Comparison of ENCODE assay signal across 1 cellular context in genomic region chr15:64095795-64096485, GRCh38.
TF ChIP-seq lines count a peak whose summit lies in the region.

Gene SNX1, plus strand, starts transcription at chr15:64095982. Its CDS starts 32 bp downstream, at chr15:64096014.

TF ChIP-seq in K562, 482 proteins besides CTCF, POLR2A, EP300 and RAD21 (continued from another document and continues in another):
- TF ChIP-seq ZBTB2 (IDR thresholded peaks at IDR 0.05) (peak; percentile 68; the same call in 1 of the 2 replicates), NR1H2 (CRISPR knock-in tag; IDR thresholded peaks at IDR 0.05) (no peak), ZMIZ1 (IDR thresholded peaks at IDR 0.05; ENCODE audit: low read depth in 2 of 2, low read length in 2 of 2) (peak in 1 of 2 experiments; percentile 66; a peak in 1 of 4 replicates), REST (CRISPR knock-in tag; IDR thresholded peaks at IDR 0.05; ENCODE audit: low read depth) (peak; percentile 90), E2F1 (CRISPR knock-in tag; IDR thresholded peaks at IDR 0.05) (peak; percentile 82), AFF1 (IDR thresholded peaks at IDR 0.05; ENCODE audit: low read depth in 1 of 2, partially characterized antibody in 2 of 2) (peak; percentile 54 to 82), HMBOX1 (IDR thresholded peaks at IDR 0.05) (no peak), ZNF41 (CRISPR knock-in tag; conservative IDR thresholded peaks at IDR 0.05) (no peak), GTF2E2 (tag; IDR thresholded peaks at IDR 0.05) (peak; percentile 62; the same call in 1 of the 2 replicates), BRF1 (IDR thresholded peaks at IDR 0.05; ENCODE audit: borderline replicate concordance, extremely low read depth, insufficient read length) (no peak), ZNF79 (CRISPR knock-in tag; IDR thresholded peaks at IDR 0.05; ENCODE audit: low read depth) (0 out of 2 replicates have a peak, but pooled peaks have one; percentile 20), LEF1 (IDR thresholded peaks at IDR 0.05) (0 out of 2 replicates have a peak, but pooled peaks have one; percentile 28), PURB (CRISPR knock-in tag; IDR thresholded peaks at IDR 0.05; ENCODE audit: low read depth) (no peak), SLC30A9 (CRISPR knock-in tag; IDR thresholded peaks at IDR 0.05) (no peak), TEAD4 (IDR thresholded peaks at IDR 0.05; ENCODE audit: low read length) (peak; percentile 56; the same call in 1 of the 2 replicates), TEAD4 (CRISPR knock-in tag; IDR thresholded peaks at IDR 0.05; ENCODE audit: borderline replicate concordance) (no peak), CGGBP1 (CRISPR knock-in tag; IDR thresholded peaks at IDR 0.05) (peak; percentile 75; the same call in 1 of the 2 replicates), TCF7 (IDR thresholded peaks at IDR 0.05; ENCODE audit: borderline replicate concordance) (no peak; the same call in 1 of the 2 replicates), FIP1L1 (IDR thresholded peaks at IDR 0.05; ENCODE audit: low read depth, low read length, poor library complexity, severe bottlenecking) (peak; percentile 30), CCAR2 (IDR thresholded peaks at IDR 0.05; ENCODE audit: low read depth, low read length) (no peak), MAFG (tag; conservative IDR thresholded peaks at IDR 0.05) (no peak), C11orf30 (IDR thresholded peaks at IDR 0.05; ENCODE audit: low read depth) (peak; percentile 96), STAT5B (CRISPR knock-in tag; IDR thresholded peaks at IDR 0.05) (no peak), NR2F6 (CRISPR knock-in tag; IDR thresholded peaks at IDR 0.05) (no peak), RBM22 (IDR thresholded peaks at IDR 0.05; ENCODE audit: low read depth, low read length, poor library complexity, severe bottlenecking) (peak; percentile 70), ZNF232 (CRISPR knock-in tag; IDR thresholded peaks at IDR 0.05) (0 out of 2 replicates have a peak, but pooled peaks have one; percentile 78), JUND (IDR thresholded peaks at IDR 0.05; ENCODE audit: borderline replicate concordance, low read depth, low read length) (peak; percentile 72), JUND (tag; IDR thresholded peaks at IDR 0.05; ENCODE audit: borderline replicate concordance, low read depth, low read length) (no peak; the same call in 2 of the 3 replicates), MCM7 (IDR thresholded peaks at IDR 0.05) (no peak), ZNF24 (IDR thresholded peaks at IDR 0.05) (0 out of 2 replicates have a peak, but pooled peaks have one; percentile 8), SRSF9 (IDR thresholded peaks at IDR 0.05; ENCODE audit: borderline replicate concordance, low read depth, low read length) (no peak)
- TF ChIP-seq, protein P1, sequence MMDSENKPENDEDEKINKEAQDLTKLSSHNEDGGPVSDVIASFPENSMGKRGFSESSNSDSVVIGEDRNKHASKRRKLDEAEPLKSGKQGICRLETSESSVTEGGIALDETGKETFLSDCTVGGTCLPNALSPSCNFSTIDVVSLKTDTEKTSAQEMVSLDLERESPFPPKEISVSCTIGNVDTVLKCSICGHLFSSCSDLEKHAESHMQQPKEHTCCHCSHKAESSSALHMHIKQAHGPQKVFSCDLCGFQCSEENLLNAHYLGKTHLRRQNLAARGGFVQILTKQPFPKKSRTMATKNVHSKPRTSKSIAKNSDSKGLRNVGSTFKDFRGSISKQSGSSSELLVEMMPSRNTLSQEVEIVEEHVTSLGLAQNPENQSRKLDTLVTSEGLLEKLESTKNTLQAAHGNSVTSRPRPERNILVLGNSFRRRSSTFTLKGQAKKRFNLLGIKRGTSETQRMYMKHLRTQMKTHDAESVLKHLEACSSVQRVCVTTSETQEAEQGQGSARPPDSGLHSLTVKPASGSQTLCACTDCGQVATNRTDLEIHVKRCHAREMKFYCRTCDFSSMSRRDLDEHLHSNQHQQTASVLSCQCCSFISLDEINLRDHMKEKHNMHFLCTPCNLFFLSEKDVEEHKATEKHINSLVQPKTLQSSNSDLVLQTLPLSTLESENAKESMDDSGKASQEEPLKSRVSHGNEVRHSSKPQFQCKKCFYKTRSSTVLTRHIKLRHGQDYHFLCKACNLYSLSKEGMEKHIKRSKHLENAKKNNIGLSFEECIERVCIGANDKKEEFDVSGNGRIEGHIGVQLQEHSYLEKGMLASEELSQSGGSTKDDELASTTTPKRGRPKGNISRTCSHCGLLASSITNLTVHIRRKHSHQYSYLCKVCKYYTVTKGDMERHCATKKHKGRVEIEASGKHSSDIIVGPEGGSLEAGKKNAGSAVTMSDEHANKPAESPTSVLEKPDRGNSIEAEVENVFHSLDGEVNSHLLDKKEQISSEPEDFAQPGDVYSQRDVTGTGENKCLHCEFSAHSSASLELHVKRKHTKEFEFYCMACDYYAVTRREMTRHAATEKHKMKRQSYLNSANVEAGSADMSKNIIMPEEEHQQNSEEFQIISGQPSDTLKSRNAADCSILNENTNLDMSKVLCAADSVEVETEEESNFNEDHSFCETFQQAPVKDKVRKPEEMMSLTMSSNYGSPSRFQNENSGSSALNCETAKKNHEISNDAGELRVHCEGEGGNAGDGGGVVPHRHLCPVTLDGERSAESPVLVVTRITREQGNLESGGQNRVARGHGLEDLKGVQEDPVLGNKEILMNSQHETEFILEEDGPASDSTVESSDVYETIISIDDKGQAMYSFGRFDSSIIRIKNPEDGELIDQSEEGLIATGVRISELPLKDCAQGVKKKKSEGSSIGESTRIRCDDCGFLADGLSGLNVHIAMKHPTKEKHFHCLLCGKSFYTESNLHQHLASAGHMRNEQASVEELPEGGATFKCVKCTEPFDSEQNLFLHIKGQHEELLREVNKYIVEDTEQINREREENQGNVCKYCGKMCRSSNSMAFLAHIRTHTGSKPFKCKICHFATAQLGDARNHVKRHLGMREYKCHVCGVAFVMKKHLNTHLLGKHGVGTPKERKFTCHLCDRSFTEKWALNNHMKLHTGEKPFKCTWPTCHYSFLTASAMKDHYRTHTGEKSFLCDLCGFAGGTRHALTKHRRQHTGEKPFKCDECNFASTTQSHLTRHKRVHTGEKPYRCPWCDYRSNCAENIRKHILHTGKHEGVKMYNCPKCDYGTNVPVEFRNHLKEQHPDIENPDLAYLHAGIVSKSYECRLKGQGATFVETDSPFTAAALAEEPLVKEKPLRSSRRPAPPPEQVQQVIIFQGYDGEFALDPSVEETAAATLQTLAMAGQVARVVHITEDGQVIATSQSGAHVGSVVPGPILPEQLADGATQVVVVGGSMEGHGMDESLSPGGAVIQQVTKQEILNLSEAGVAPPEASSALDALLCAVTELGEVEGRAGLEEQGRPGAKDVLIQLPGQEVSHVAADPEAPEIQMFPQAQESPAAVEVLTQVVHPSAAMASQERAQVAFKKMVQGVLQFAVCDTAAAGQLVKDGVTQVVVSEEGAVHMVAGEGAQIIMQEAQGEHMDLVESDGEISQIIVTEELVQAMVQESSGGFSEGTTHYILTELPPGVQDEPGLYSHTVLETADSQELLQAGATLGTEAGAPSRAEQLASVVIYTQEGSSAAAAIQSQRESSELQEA (IDR thresholded peaks at IDR 0.05; ENCODE audit: low read depth), result 0 out of 2 replicates have a peak, but pooled peaks have one; percentile 18
